In the genomic region with DNA sequence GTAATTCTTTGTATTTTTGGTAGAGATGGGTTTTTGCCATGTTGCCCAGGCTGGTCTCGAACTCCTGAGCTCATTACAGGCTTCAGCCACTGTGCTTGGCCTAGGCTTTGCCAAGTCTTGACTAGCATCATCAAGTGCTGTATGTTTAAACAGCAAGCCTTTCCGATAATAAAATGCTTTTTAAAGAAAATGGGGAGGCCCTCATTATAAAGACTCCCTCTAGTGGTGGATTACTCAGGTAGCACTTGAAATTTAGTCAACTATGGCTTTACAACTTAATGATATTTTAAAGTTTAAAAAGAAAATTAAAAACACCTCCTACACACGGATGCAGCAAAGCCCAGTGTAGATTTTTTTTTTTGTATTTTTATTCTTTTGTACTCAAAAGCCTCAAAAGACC, we compare ENCODE assay signal across 9 cellular contexts.
DNase-seq lines count a peak whose midpoint lies in the region; TF ChIP-seq lines count a peak whose summit lies in the region.
"Had no signal": no experiment of that assay in that cellular context is flagged by ENCODE, and none has a peak within 500 bp of the region (broad histone marks: within the 10 kb centered on the region; RNA-seq: fewer than 3 reads in every experiment).

No MANE protein-coding gene starts in this region.

- H3K4me3 ChIP-seq in epithelial cell of esophagus (ENCODE audit: low read length) = no peak overlapping the region
- H3K4me3 ChIP-seq in smooth muscle cell = no peak overlapping the region
- no peak overlapping the region for H3K4me3 ChIP-seq in tibial artery

- H3K27me3 ChIP-seq in smooth muscle cell (ENCODE audit: low read depth) (no peaks in the 10 kb centered on the region), tibial artery (no peaks in the 10 kb centered on the region)

- TF ChIP-seq CTCF in epithelial cell of esophagus (IDR thresholded peaks at IDR 0.05; ENCODE audit: insufficient read depth, low read depth, low read length, missing control alignments) (peak; percentile 56), smooth muscle cell (IDR thresholded peaks at IDR 0.05; ENCODE audit: borderline replicate concordance, insufficient read depth, poor library complexity, severe bottlenecking) (peak; percentile 65), tibial artery (IDR thresholded peaks at IDR 0.05) (peak in 1 of 2 experiments; percentile 16)

- H3K36me3 ChIP-seq in smooth muscle cell (ENCODE audit: low read depth) (no peaks in the 10 kb centered on the region), tibial artery (no peaks in the 10 kb centered on the region)

- no peak overlapping the region for H2AFZ ChIP-seq in smooth muscle cell (ENCODE audit: low read depth)

- H3K9me3 ChIP-seq in smooth muscle cell (replicated peaks; ENCODE audit: low read depth) (no peaks in the 10 kb centered on the region), tibial artery (no peaks in the 10 kb centered on the region)

- 59% methylated on average over 3 of the region's 3 CpGs for WGBS in smooth muscle cell (ENCODE audit: low lambda C conversion rate)

- no peaks in the 10 kb centered on the region for H3F3A ChIP-seq in smooth muscle cell (ENCODE audit: low read depth)

- DNase-seq in NCI-H2227 (lab: John Stamatoyannopoulos, UW; ENCODE audit: unreplicated experiment) (peak; percentile 24), NCI-H2227 treated with DMSO at 0.1 percent for 48 hours (lab: John Stamatoyannopoulos, UW) (no peak), NCI-H69 (lab: John Stamatoyannopoulos, UW) (peak; percentile 11), epithelial cell of esophagus (ENCODE audit: low read depth) (peak; percentile 27), smooth muscle cell (lab: John Stamatoyannopoulos, UW; ENCODE audit: unreplicated experiment) (no peak), tibial artery (no peak), NCI-H2029 (lab: John Stamatoyannopoulos, UW) (no peak)
- DNase-seq in activated effector memory CD4-positive, alpha-beta T cell treated with anti-CD3 and anti-CD28 coated beads, Interleukin-2, amount 50 U/mL, for 16 hours = no peak
- DNase-seq: stimulated activated naive CD8-positive, alpha-beta T cell treated with anti-CD3 and anti-CD28 coated beads, Interleukin-15, amount 100 ng/mL, for 72 hours had no signal

- no peak overlapping the region for H3K4me2 ChIP-seq in smooth muscle cell

- no peaks in the 10 kb centered on the region for H3K79me2 ChIP-seq in smooth muscle cell (ENCODE audit: low read depth)

- intact Hi-C loops in tibial artery (cut with DNase I; ENCODE audit: low total_unique reads) = no loop called here

- H4K20me1 ChIP-seq in smooth muscle cell (ENCODE audit: low read depth) = no peaks in the 10 kb centered on the region

- H3K9ac ChIP-seq in smooth muscle cell (ENCODE audit: low read depth) = no peak overlapping the region

- peaks cover 10% of the 10 kb centered on the region for H3K4me1 ChIP-seq in smooth muscle cell (ENCODE audit: low read depth)
- no peaks in the 10 kb centered on the region for H3K4me1 ChIP-seq in tibial artery

- H3K27ac ChIP-seq in smooth muscle cell (ENCODE audit: low read depth) = no peak overlapping the region
- no peak overlapping the region for H3K27ac ChIP-seq in tibial artery

Comparison
In these comparisons a context has a peak if more than half of its experiments do, and no peak if none do; other contexts are left out.
1. DNase-seq: peak in NCI-H2227 (single experiment), NCI-H69 (single experiment) and epithelial cell of esophagus (single experiment); none in NCI-H2227 treated with DMSO at 0.1 percent for 48 hours (single experiment), smooth muscle cell (single experiment), activated effector memory CD4-positive, alpha-beta T cell treated with anti-CD3 and anti-CD28 coated beads, Interleukin-2, amount 50 U/mL, for 16 hours (single experiment), tibial artery (0 of 2) and NCI-H2029 (single experiment).